In genomic region chr11:130522284-130522961, GRCh38 we compare ENCODE assay signal across 9 cellular contexts.
DNase-seq lines count a peak whose midpoint lies in the region; ATAC-seq and TF ChIP-seq lines count a peak whose summit lies in the region.
"Had no signal": no experiment of that assay in that cellular context is flagged by ENCODE, and none has a peak within 500 bp of the region (broad histone marks: within the 10 kb centered on the region; RNA-seq: fewer than 3 reads in every experiment).

No MANE protein-coding gene starts in this region.

- TF ChIP-seq CTCF in colonic mucosa (IDR thresholded peaks at IDR 0.05): no peak
- TF ChIP-seq CTCF in right lobe of liver (IDR thresholded peaks at IDR 0.05): no peak
- TF ChIP-seq CTCF in tibial artery (IDR thresholded peaks at IDR 0.05): no peak
- TF ChIP-seq CTCF in GM10266 (IDR thresholded peaks at IDR 0.05; ENCODE audit: control insufficient read depth, insufficient read depth, low read depth, missing control alignments): no peak

- no peak for TF ChIP-seq POLR2A in right lobe of liver (IDR thresholded peaks at IDR 0.05)

- H3K27ac ChIP-seq in colonic mucosa (peak overlapping the region; percentile 50), right lobe of liver (peak overlapping the region in 2 of 3 donors; percentile 36), tibial artery (peak overlapping the region; percentile 86 to 91)
- H3K27ac ChIP-seq: parathyroid adenoma had no signal

- H3K4me1 ChIP-seq in colonic mucosa: no peaks in the 10 kb centered on the region
- no peaks in the 10 kb centered on the region for H3K4me1 ChIP-seq in right lobe of liver
- peaks cover 11 to 55% (median 35%) of the 10 kb centered on the region in 4 donors for H3K4me1 ChIP-seq in tibial artery
- H3K4me1 ChIP-seq: parathyroid adenoma had no signal

- no peaks in the 10 kb centered on the region for H3K27me3 ChIP-seq in colonic mucosa
- no peaks in the 10 kb centered on the region for H3K27me3 ChIP-seq in right lobe of liver
- H3K27me3 ChIP-seq in tibial artery: no peaks in the 10 kb centered on the region

- no peak for TF ChIP-seq RAD21 in Ishikawa (IDR thresholded peaks at IDR 0.05; ENCODE audit: low read depth)

- H3K9me3 ChIP-seq in colonic mucosa (no peaks in the 10 kb centered on the region), right lobe of liver (no peaks in the 10 kb centered on the region), tibial artery (no peaks in the 10 kb centered on the region)

- intact Hi-C loops in colonic mucosa (cut with DNase I) (no loop called here), right lobe of liver (cut with DNase I) (no loop called here), tibial artery (cut with DNase I; ENCODE audit: low total_unique reads) (loop anchor here (2.0 to 10.0 kb wide), 2 partner anchors 90 to 152 kb away; no protein-coding TSS in a partner anchor)

- H3K9ac ChIP-seq in colonic mucosa (ENCODE audit: low read depth in 2 of 2, low read length in 2 of 2): no peak overlapping the region
- H3K9ac ChIP-seq: parathyroid adenoma had no signal

- TF ChIP-seq EP300 in Ishikawa (IDR thresholded peaks at IDR 0.05; ENCODE audit: borderline replicate concordance): peak; percentile 19; the same call in 1 of the 2 replicates

- peak; percentile 77 to 97 (median 86) for ATAC-seq in right lobe of liver
- ATAC-seq in GM19023 (IDR thresholded peaks at IDR 0.05; ENCODE audit: unreplicated experiment): no peak

- peak; percentile 70 for DNase-seq in colonic mucosa
- DNase-seq in right lobe of liver: peak; percentile 59 to 75 (median 67)
- DNase-seq in tibial artery: peak; percentile 96 to 98
- no peak for DNase-seq in activated CD4-positive, alpha-beta T cell treated with anti-CD3 and anti-CD28 coated beads for 1 hour
- DNase-seq in T-helper 9 cell: no peak
- no peak for DNase-seq in GM10266 (ENCODE audit: extremely low spot score)

- WGBS in right lobe of liver (ENCODE audit: insufficient coverage, low coverage, low lambda C conversion rate, missing lambda C conversion rate): 0% methylated on average over 1 of the region's 9 CpGs

- H3K4me3 ChIP-seq in colonic mucosa: no peak overlapping the region
- no peak overlapping the region for H3K4me3 ChIP-seq in right lobe of liver
- no peak overlapping the region for H3K4me3 ChIP-seq in tibial artery

- no peaks in the 10 kb centered on the region for H3K36me3 ChIP-seq in colonic mucosa
- no peaks in the 10 kb centered on the region for H3K36me3 ChIP-seq in right lobe of liver
- no peaks in the 10 kb centered on the region for H3K36me3 ChIP-seq in tibial artery

TF ChIP-seq in Ishikawa, 13 proteins besides CTCF, POLR2A, EP300 and RAD21:
- TF ChIP-seq TAF1 (IDR thresholded peaks at IDR 0.05; ENCODE audit: low read depth): no peak
- TF ChIP-seq USF1 (IDR thresholded peaks at IDR 0.05): peak; percentile 70
- TF ChIP-seq NFIC (IDR thresholded peaks at IDR 0.05): 0 out of 2 replicates have a peak, but pooled peaks have one; percentile 25

Comparison
In these comparisons a context has a peak if more than half of its experiments do, and no peak if none do; other contexts are left out.
1. DNase-seq: peak in colonic mucosa (single experiment), right lobe of liver (3 of 3) and tibial artery (2 of 2); none in activated CD4-positive, alpha-beta T cell treated with anti-CD3 and anti-CD28 coated beads for 1 hour (single experiment), T-helper 9 cell (single experiment) and GM10266 (single experiment).
2. H3K27ac ChIP-seq: peak in every context shown above with its lines; median percentile 88 in tibial artery; 50 in colonic mucosa; 36 in right lobe of liver.